In genomic region chr10:50624154-50624865, GRCh38 we compare ENCODE assay signal across 8 cellular contexts. TPM values are rescaled to one million over a fixed set of nuclear protein-coding genes. Genes with fewer than 3 reads are reported as not detected.
A peak's percentile ranks its signal among the peaks of the same experiment; 100 is the strongest.
DNase-seq lines count a peak whose midpoint lies in the region; ATAC-seq, FAIRE-seq and TF ChIP-seq lines count a peak whose summit lies in the region.

No MANE protein-coding gene starts in this region.

- peak overlapping the region; percentile 94 to 95 for H3K27ac Mint-ChIP-seq in natural killer cell
- H3K27ac Mint-ChIP-seq in stimulated activated naive B cell treated with anti-CD40 and anti-IgM and Interleukin-4, amounts not matched to agents 10 μg/mL and 1 μg/mL and 100 μg/mL, for 72 hours, result peak overlapping the region; percentile 99

- FAIRE-seq in RCC 7860 (lab: Jason Lieb, UNC), result peak; percentile 16

- H3K9me3 ChIP-seq in fibroblast of lung (ENCODE audit: control insufficient read depth, insufficient read depth, low read depth, low read length), result no peaks in the 10 kb centered on the region

- in situ Hi-C loops in KBM-7 (cut with MboI; ENCODE audit: low pct_unique_long_range_greater_than_20kb, low sequenced_read_pairs), result no loop called here

- H3K9me3 Mint-ChIP-seq in natural killer cell, result no peaks in the 10 kb centered on the region
- no peaks in the 10 kb centered on the region for H3K9me3 Mint-ChIP-seq in stimulated activated naive B cell treated with anti-CD40 and anti-IgM and Interleukin-4, amounts not matched to agents 10 μg/mL and 1 μg/mL and 100 μg/mL, for 72 hours

- H3K4me1 Mint-ChIP-seq in natural killer cell, result peaks cover 34 to 39% of the 10 kb centered on the region in 2 donors
- peaks cover 21 to 28% of the 10 kb centered on the region in 2 donors for H3K4me1 Mint-ChIP-seq in stimulated activated naive B cell treated with anti-CD40 and anti-IgM and Interleukin-4, amounts not matched to agents 10 μg/mL and 1 μg/mL and 100 μg/mL, for 72 hours

- peak; percentile 44 for ATAC-seq in GM21737 (IDR thresholded peaks at IDR 0.05; ENCODE audit: unreplicated experiment)
- ATAC-seq in natural killer cell, result peak; percentile 66 to 87 (median 75)
- peak; percentile 66 to 71 for ATAC-seq in stimulated activated naive B cell treated with anti-CD40 and anti-IgM and Interleukin-4, amounts not matched to agents 10 μg/mL and 1 μg/mL and 100 μg/mL, for 72 hours (replicated peaks)

- H4K20me1 ChIP-seq in fibroblast of lung (ENCODE audit: control insufficient read depth, extremely low read depth, insufficient read depth, low read length), result no peaks in the 10 kb centered on the region

- H3K4me1 ChIP-seq in fibroblast of lung (ENCODE audit: control insufficient read depth, extremely low read depth, insufficient read depth, low read length), result peaks cover 2% of the 10 kb centered on the region

- no peaks in the 10 kb centered on the region for H3K36me3 Mint-ChIP-seq in natural killer cell
- peaks cover 5 to 13% of the 10 kb centered on the region in 2 donors for H3K36me3 Mint-ChIP-seq in stimulated activated naive B cell treated with anti-CD40 and anti-IgM and Interleukin-4, amounts not matched to agents 10 μg/mL and 1 μg/mL and 100 μg/mL, for 72 hours

- peaks cover 3% of the 10 kb centered on the region for H3K79me2 ChIP-seq in fibroblast of lung (ENCODE audit: control insufficient read depth, insufficient read depth, low read length)

- peak overlapping the region; percentile 73 to 85 (median 80) for H3K4me3 ChIP-seq in fibroblast of lung (replicated peaks in 1 of 4; ENCODE audit: control extremely low read depth in 1 of 4, insufficient read depth in 1 of 4, low read depth in 3 of 4, low read length in 4 of 4)

- intact Hi-C loops in natural killer cell (cut with micrococcal nuclease), result loop anchor here (1.0 to 10.0 kb wide), 5 partner anchors 12 to 1070 kb away; partner anchors contain the start of genes CSTF2T and WASHC2A

- no peaks in the 10 kb centered on the region for H3K27me3 ChIP-seq in fibroblast of lung (ENCODE audit: control insufficient read depth, insufficient read depth, low read length)

- H2AFZ ChIP-seq in fibroblast of lung (ENCODE audit: low read length), result peak overlapping the region; percentile 83

- DNase-seq in DMS53 treated with DMSO at 0.1 percent for 48 hours (lab: John Stamatoyannopoulos, UW; ENCODE audit: unreplicated experiment) (peak; percentile 92), KBM-7 (peak; percentile 93), RCC 7860 (ENCODE audit: low spot score) (peak; percentile 86), fibroblast of lung (ENCODE audit: low read depth in 2 of 2) (peak; percentile 96), natural killer cell (peak; percentile 98)
- DNase-seq in activated T-helper 1 cell treated with anti-CD3 and anti-CD28 coated beads, Interleukin-2, amount 50 U/mL, for 16 hours (ENCODE audit: low read depth in 1 of 2, low spot score in 1 of 2), result peak; percentile 95 to 96
- DNase-seq in stimulated activated naive B cell treated with anti-CD40 and anti-IgM and Interleukin-4, amounts not matched to agents 10 μg/mL and 1 μg/mL and 100 μg/mL, for 72 hours, result peak; percentile 96

- H3K36me3 ChIP-seq in fibroblast of lung (ENCODE audit: control insufficient read depth, insufficient read depth, low read length), result no peaks in the 10 kb centered on the region

- H3K9ac ChIP-seq in fibroblast of lung (ENCODE audit: insufficient read depth, low read length), result peak overlapping the region; percentile 88

- peak overlapping the region; percentile 88 for H3K4me2 ChIP-seq in fibroblast of lung (ENCODE audit: extremely low read depth, insufficient read depth, low read length)

- no peaks in the 10 kb centered on the region for H3K27me3 Mint-ChIP-seq in natural killer cell (ENCODE audit: low read depth in 2 of 2)
- H3K27me3 Mint-ChIP-seq in stimulated activated naive B cell treated with anti-CD40 and anti-IgM and Interleukin-4, amounts not matched to agents 10 μg/mL and 1 μg/mL and 100 μg/mL, for 72 hours, result no peaks in the 10 kb centered on the region

- H3K27ac ChIP-seq in fibroblast of lung (ENCODE audit: insufficient read depth, low read length), result peak overlapping the region; percentile 90

- TF ChIP-seq CTCF in fibroblast of lung (conservative IDR thresholded peaks at IDR 0.05 in 1 of 2, IDR thresholded peaks at IDR 0.05 in 1 of 2; ENCODE audit: low read depth in 1 of 2, low read length in 2 of 2) (no peak), natural killer cell (IDR thresholded peaks at IDR 0.05) (no peak)

- peak overlapping the region; percentile 97 for H3K4me3 Mint-ChIP-seq in natural killer cell
- peak overlapping the region; percentile 88 to 100 for H3K4me3 Mint-ChIP-seq in stimulated activated naive B cell treated with anti-CD40 and anti-IgM and Interleukin-4, amounts not matched to agents 10 μg/mL and 1 μg/mL and 100 μg/mL, for 72 hours

RNA-seq across cellular contexts. Expression of gene SGMS1, which starts 0.6 kb away (rescaled TPM):
- 55.2 and 82.1 TPM in 2 replicates for total RNA-seq in fibroblast of lung
- 22.9 and 39.9 TPM in 2 replicates for polyA plus RNA-seq in fibroblast of lung
- polyA plus RNA-seq in fibroblast of lung (2012), result 19.7 and 31.1 TPM in 2 replicates
- polyA minus RNA-seq in fibroblast of lung (ENCODE audit: low replicate concordance), result 12.2 and 41.5 TPM in 2 replicates
- total RNA-seq in natural killer cell, result 10 to 100 TPM; 24.5 to 32.7 (median 30.4) TPM

Comparison
In these comparisons a context has a peak if more than half of its experiments do, and no peak if none do; other contexts are left out.
1. Peak in every context shown above with its lines: DNase-seq, ATAC-seq, H3K4me3 ChIP-seq and H3K27ac ChIP-seq.